In the genomic region with DNA sequence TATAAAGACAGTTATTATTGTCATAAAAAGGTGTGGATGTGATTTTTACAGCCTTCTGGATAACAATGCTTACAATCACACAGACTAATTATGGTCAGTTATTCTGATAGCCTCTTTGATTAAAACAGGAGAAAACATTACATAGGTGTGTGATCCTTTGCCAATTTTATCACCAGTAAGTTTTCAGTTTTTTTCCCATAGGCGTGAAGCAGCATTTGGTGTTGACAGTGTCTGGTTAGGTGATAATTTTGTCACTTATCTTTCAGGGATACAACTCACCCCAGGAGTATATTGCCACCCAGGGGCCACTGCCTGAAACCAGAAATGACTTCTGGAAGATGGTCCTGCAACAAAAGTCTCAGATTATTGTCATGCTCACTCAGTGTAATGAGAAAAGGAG, we compare ENCODE assay signal across 1 cellular context.
TF ChIP-seq lines count a peak whose summit lies in the region.

No MANE protein-coding gene starts in this region.

TF ChIP-seq in H1, 55 proteins besides CTCF, POLR2A, EP300 and RAD21 (continued from another document):
- TF ChIP-seq JUN (IDR thresholded peaks at IDR 0.05; ENCODE audit: low read depth, low read length): no peak
- no peak for TF ChIP-seq TEAD4 (IDR thresholded peaks at IDR 0.05; ENCODE audit: low read depth, low read length)
- no peak for TF ChIP-seq HDAC6 (IDR thresholded peaks at IDR 0.05; ENCODE audit: low read depth, low read length)
- TF ChIP-seq SRF (IDR thresholded peaks at IDR 0.05; ENCODE audit: low read depth, low read length): no peak
- TF ChIP-seq JUND (IDR thresholded peaks at IDR 0.05; ENCODE audit: low read length): no peak
- TF ChIP-seq PHF8 (conservative IDR thresholded peaks at IDR 0.05; ENCODE audit: low read depth, low read length): no peak
